8 cellular contexts compared by ENCODE assay signal in genomic region chr11:130069684-130070108, GRCh38. TPM values are rescaled to one million over a fixed set of nuclear protein-coding genes. Genes with fewer than 3 reads are reported as not detected.
DNase-seq lines count a peak whose midpoint lies in the region; ATAC-seq lines count a peak whose summit lies in the region.

Gene APLP2, plus strand, starts transcription at chr11:130069894. Its CDS starts 84 bp downstream, at chr11:130069978.

- CTCF ChIA-PET in activated CD8-positive, alpha-beta memory T cell treated with anti-CD3 and anti-CD28 coated beads for 36 hours (lab: Charles Lee), result interaction anchor here (1.1 kb wide), 1 partner anchor 1558 kb away, joined by 3 read pairs; no protein-coding TSS in a partner anchor

- peak; percentile 95 for ATAC-seq in GM21367 (IDR thresholded peaks at IDR 0.05; ENCODE audit: unreplicated experiment)

- DNase-seq in COR-L47 (lab: John Stamatoyannopoulos, UW), result peak; percentile 99
- peak; percentile 97 for DNase-seq in HT1080 (ENCODE audit: low read depth)
- DNase-seq in NOMO-1 (lab: John Stamatoyannopoulos, UW; ENCODE audit: unreplicated experiment in 2 of 2), result peak; percentile 96 to 97
- DNase-seq in effector CD8-positive, alpha-beta T cell (lab: John Stamatoyannopoulos, UW), result peak; percentile 96
- DNase-seq in medulla oblongata (ENCODE audit: extremely low spot score), result peak; percentile 99
- DNase-seq in stimulated activated CD4-positive, alpha-beta T cell treated with anti-CD3 and anti-CD28 coated beads, TNF-alpha, amount 100 ng/mL, for 48 hours (ENCODE audit: low read depth in 3 of 3), result peak; percentile 93 to 97 (median 95)

- POLR2A ChIA-PET in activated CD8-positive, alpha-beta memory T cell treated with anti-CD3 and anti-CD28 coated beads for 36 hours (lab: Charles Lee), result interaction anchor here (1.0 kb wide), 1 partner anchor 67 kb away, joined by 5 read pairs; the partner anchor contains the start of gene PRDM10

RNA-seq across cellular contexts. Expression of gene APLP2, which starts in this region (rescaled TPM):
- 74.3 and 87.6 TPM in 2 replicates for total RNA-seq in HT1080 (2014; rRNA removed; shearing (Covaris generic))
- polyA plus RNA-seq in HT1080 (2015; cell fraction: cytosol; rRNA removed), result 155 and 197 TPM in 2 replicates
- 420 and 448 TPM in 2 replicates for polyA plus RNA-seq in HT1080 (2015; cell fraction: nucleus; rRNA removed)
- total RNA-seq in activated CD8-positive, alpha-beta memory T cell treated with anti-CD3 and anti-CD28 coated beads for 36 hours, result 10 to 100 TPM; 49.7 to 56.1 TPM

Comparison
In these comparisons a context has a peak if more than half of its experiments do, and no peak if none do; other contexts are left out.
1. Peak in every context shown above with its lines: DNase-seq and ATAC-seq.